ENCODE assay signal across 22 cellular contexts in the genomic region with DNA sequence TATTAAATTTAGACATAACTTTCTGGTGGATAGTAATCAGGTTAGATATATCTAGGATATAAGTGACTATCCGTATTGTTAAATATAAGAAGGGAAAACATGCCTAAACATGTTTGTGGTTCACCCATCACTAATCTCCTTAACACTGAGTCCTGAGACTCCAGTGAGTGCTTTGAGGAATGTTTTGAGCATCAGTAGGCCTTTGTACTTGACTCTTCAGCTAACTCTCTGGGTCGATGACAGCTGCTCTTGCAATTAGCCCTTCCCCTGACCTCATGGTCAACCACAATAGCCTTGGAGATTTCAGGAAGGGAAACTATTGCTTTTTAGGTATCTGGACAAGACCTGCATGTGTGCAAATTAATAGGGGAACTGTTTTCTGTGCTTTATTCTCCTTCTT.
DNase-seq lines count a peak whose midpoint lies in the region; ATAC-seq, FAIRE-seq and TF ChIP-seq lines count a peak whose summit lies in the region.
"Had no signal": no experiment of that assay in that cellular context is flagged by ENCODE, and none has a peak within 500 bp of the region (broad histone marks: within the 10 kb centered on the region; RNA-seq: fewer than 3 reads in every experiment).

No MANE protein-coding gene starts in this region.

- H3K9me3 Mint-ChIP-seq in type B pancreatic cell: peaks cover 4% of the 10 kb centered on the region
- H3K9me3 Mint-ChIP-seq: brain; CD4-positive, CD25-positive, alpha-beta regulatory T cell; T-cell had no signal

- H3K4me1 ChIP-seq in right cardiac atrium (ENCODE audit: control insufficient read depth, insufficient read depth, low read length): peaks cover 2% of the 10 kb centered on the region
- H3K4me1 ChIP-seq: parathyroid adenoma had no signal

- no peaks in the 10 kb centered on the region for H3K36me3 Mint-ChIP-seq in type B pancreatic cell
- H3K36me3 Mint-ChIP-seq: activated CD8-positive, alpha-beta memory T cell treated with anti-CD3 and anti-CD28 coated beads, Interleukin-2, amount 10 ng/mL, durations not matched to agents 7 days and 5 days; brain; CD4-positive, CD25-positive, alpha-beta regulatory T cell; T-cell had no signal

- H3K4me1 Mint-ChIP-seq in type B pancreatic cell (ENCODE audit: unreplicated experiment): peaks cover 13% of the 10 kb centered on the region
- H3K4me1 Mint-ChIP-seq: activated CD8-positive, alpha-beta memory T cell treated with anti-CD3 and anti-CD28 coated beads, Interleukin-2, amount 10 ng/mL, durations not matched to agents 7 days and 5 days; CD4-positive, CD25-positive, alpha-beta regulatory T cell; T-cell had no signal

- H3K9me3 ChIP-seq in right cardiac atrium (ENCODE audit: control insufficient read depth, low read length): no peaks in the 10 kb centered on the region
- H3K9me3 ChIP-seq: gastrocnemius medialis had no signal

- intact Hi-C loops in Right ventricle myocardium inferior (cut with DNase I) (no loop called here), cardiac septum (cut with DNase I) (no loop called here), right cardiac atrium (cut with DNase I) (no loop called here)

- no peak for TF ChIP-seq CTCF in astrocyte of the spinal cord (IDR thresholded peaks at IDR 0.05; ENCODE audit: low read depth, low read length)
- TF ChIP-seq CTCF in type B pancreatic cell (conservative IDR thresholded peaks at IDR 0.05): no peak

- H3K27me3 ChIP-seq in right cardiac atrium (ENCODE audit: control insufficient read depth, insufficient read depth): no peaks in the 10 kb centered on the region
- H3K27me3 ChIP-seq: gastrocnemius medialis had no signal

- H3K27me3 Mint-ChIP-seq in type B pancreatic cell: no peaks in the 10 kb centered on the region
- H3K27me3 Mint-ChIP-seq: activated CD8-positive, alpha-beta memory T cell treated with anti-CD3 and anti-CD28 coated beads, Interleukin-2, amount 10 ng/mL, durations not matched to agents 7 days and 5 days; brain; CD4-positive, CD25-positive, alpha-beta regulatory T cell; T-cell had no signal

- no peak overlapping the region for H3K27ac ChIP-seq in right cardiac atrium (ENCODE audit: low read length)
- H3K27ac ChIP-seq: gastrocnemius medialis, parathyroid adenoma had no signal

- no peak overlapping the region for H3K4me3 Mint-ChIP-seq in type B pancreatic cell
- H3K4me3 Mint-ChIP-seq: activated CD8-positive, alpha-beta memory T cell treated with anti-CD3 and anti-CD28 coated beads, Interleukin-2, amount 10 ng/mL, durations not matched to agents 7 days and 5 days; brain; CD4-positive, CD25-positive, alpha-beta regulatory T cell; T-cell had no signal

- peak overlapping the region; percentile 52 for H3K27ac Mint-ChIP-seq in type B pancreatic cell
- H3K27ac Mint-ChIP-seq: activated CD8-positive, alpha-beta memory T cell treated with anti-CD3 and anti-CD28 coated beads, Interleukin-2, amount 10 ng/mL, durations not matched to agents 7 days and 5 days; CD4-positive, CD25-positive, alpha-beta regulatory T cell; T-cell had no signal

- peak; percentile 86 for ATAC-seq in Right ventricle myocardium inferior
- peak; percentile 70 for ATAC-seq in right cardiac atrium
- ATAC-seq: activated CD8-positive, alpha-beta memory T cell treated with anti-CD3 and anti-CD28 coated beads, Interleukin-2, amount 10 ng/mL, durations not matched to agents 7 days and 5 days; gastrocnemius medialis; T-cell had no signal

- DNase-seq in Right ventricle myocardium inferior (ENCODE audit: missing footprints): no peak
- DNase-seq in cardiac septum (ENCODE audit: low spot score): no peak
- DNase-seq in astrocyte of the spinal cord (ENCODE audit: low read depth, low spot score): peak; percentile 47
- no peak for DNase-seq in right cardiac atrium
- no peak for DNase-seq in type B pancreatic cell (ENCODE audit: extremely low spot score, unreplicated experiment)
- DNase-seq in GM19239 (ENCODE audit: insufficient read length, low spot score): no peak
- no peak for DNase-seq in C1 segment of cervical spinal cord (lab: John Stamatoyannopoulos, UW)
- no peak for DNase-seq in kidney glomerular epithelial cell (lab: John Stamatoyannopoulos, UW)
- DNase-seq: activated CD8-positive, alpha-beta memory T cell treated with anti-CD3 and anti-CD28 coated beads, Interleukin-2, amount 10 ng/mL, durations not matched to agents 7 days and 5 days; activated gamma-delta T cell treated with Interleukin-2 at 50 U/mL for 16 hours; CD4-positive, CD25-positive, alpha-beta regulatory T cell; effector CD4-positive, alpha-beta T cell; gastrocnemius medialis; NCI-H1694 treated with DMSO at 0.1 percent for 48 hours; NCI-H69; substantia nigra; T-cell had no signal

- FAIRE-seq in GM19239 (lab: Jason Lieb, UNC): no peak
- FAIRE-seq: A204.1, GM12891, RCC 7860 had no signal

- no peak overlapping the region for H3K4me3 ChIP-seq in astrocyte of the spinal cord (ENCODE audit: low read depth, low read length)
- no peak overlapping the region for H3K4me3 ChIP-seq in right cardiac atrium (ENCODE audit: low read length)
- H3K4me3 ChIP-seq: gastrocnemius medialis had no signal

- 47% methylated on average over 2 of the region's 2 CpGs for WGBS in right cardiac atrium

- in situ Hi-C loops in astrocyte of the spinal cord (cut with HindIII; ENCODE audit: low sequenced_read_pairs): no loop called here
